ENCODE assay signal across 1 cellular context in the genomic region with DNA sequence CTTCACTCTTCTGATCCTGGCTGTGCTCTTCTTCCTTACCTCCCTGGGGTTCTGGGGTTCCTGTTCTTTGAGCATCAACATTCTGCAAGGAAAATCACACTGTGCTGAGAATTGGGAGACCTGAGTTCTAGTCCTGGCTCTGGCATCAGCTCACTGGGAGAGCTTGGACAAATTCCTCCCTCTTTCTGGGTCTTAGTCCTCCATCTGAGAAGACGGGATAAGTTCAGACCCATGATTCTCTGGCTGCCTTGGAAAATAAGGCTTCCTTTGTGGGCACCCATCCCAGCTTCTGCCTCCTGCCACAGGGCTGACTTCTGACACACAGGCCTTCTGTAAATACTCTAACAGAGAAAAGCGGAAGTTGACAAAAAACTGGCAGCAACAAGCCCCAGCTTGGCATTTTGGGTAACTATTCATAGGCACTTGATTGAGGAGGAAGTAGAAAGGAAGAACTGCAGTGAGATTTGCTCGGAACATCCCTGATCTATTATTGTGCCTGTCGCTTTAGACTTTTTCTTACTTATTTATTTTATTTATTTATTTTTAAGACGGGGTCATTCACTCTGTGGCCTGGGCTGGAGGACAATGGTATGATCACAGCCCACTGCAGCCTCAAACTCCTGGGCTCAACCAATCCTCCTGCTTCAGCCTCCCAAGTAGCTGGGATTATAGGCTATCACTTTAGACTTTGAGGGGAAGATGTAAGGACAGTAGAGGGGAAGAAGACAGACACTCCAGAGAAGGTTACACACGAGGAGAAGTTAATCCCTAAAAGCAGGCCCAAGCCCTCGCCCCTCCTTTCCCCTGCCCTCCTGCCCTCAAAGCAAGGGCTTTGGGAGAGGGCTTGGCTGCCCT.
TF ChIP-seq lines count a peak whose summit lies in the region.

No MANE protein-coding gene starts in this region.

TF ChIP-seq in HepG2, 621 proteins besides CTCF, POLR2A, EP300 and RAD21 (continued from another document and continues in another):
- no peak for TF ChIP-seq NFATC3 (CRISPR knock-in tag; IDR thresholded peaks at IDR 0.05)
- 0 out of 2 replicates have a peak, but pooled peaks have one; percentile 54 for TF ChIP-seq SMAD9 (CRISPR knock-in tag; IDR thresholded peaks at IDR 0.05)
- no peak; the same call in 1 of the 2 replicates for TF ChIP-seq TGIF2 (CRISPR knock-in tag; IDR thresholded peaks at IDR 0.05)
- no peak for TF ChIP-seq ZSCAN20 (CRISPR knock-in tag; IDR thresholded peaks at IDR 0.05; ENCODE audit: borderline replicate concordance)
- no peak for TF ChIP-seq SP5 (CRISPR knock-in tag; IDR thresholded peaks at IDR 0.05; ENCODE audit: borderline replicate concordance, low read depth)
- TF ChIP-seq ELF4 (CRISPR knock-in tag; IDR thresholded peaks at IDR 0.05; ENCODE audit: borderline replicate concordance), result no peak
- TF ChIP-seq KDM4B (CRISPR knock-in tag; IDR thresholded peaks at IDR 0.05), result no peak
- no peak for TF ChIP-seq DNMT1 (CRISPR knock-in tag; IDR thresholded peaks at IDR 0.05)
- TF ChIP-seq, protein P1, sequence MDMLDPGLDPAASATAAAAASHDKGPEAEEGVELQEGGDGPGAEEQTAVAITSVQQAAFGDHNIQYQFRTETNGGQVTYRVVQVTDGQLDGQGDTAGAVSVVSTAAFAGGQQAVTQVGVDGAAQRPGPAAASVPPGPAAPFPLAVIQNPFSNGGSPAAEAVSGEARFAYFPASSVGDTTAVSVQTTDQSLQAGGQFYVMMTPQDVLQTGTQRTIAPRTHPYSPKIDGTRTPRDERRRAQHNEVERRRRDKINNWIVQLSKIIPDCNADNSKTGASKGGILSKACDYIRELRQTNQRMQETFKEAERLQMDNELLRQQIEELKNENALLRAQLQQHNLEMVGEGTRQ (IDR thresholded peaks at IDR 0.05; ENCODE audit: low read depth, low read length), result no peak
- TF ChIP-seq, protein P1 (CRISPR knock-in tag; IDR thresholded peaks at IDR 0.05; ENCODE audit: borderline replicate concordance), result no peak
- TF ChIP-seq, protein P2, sequence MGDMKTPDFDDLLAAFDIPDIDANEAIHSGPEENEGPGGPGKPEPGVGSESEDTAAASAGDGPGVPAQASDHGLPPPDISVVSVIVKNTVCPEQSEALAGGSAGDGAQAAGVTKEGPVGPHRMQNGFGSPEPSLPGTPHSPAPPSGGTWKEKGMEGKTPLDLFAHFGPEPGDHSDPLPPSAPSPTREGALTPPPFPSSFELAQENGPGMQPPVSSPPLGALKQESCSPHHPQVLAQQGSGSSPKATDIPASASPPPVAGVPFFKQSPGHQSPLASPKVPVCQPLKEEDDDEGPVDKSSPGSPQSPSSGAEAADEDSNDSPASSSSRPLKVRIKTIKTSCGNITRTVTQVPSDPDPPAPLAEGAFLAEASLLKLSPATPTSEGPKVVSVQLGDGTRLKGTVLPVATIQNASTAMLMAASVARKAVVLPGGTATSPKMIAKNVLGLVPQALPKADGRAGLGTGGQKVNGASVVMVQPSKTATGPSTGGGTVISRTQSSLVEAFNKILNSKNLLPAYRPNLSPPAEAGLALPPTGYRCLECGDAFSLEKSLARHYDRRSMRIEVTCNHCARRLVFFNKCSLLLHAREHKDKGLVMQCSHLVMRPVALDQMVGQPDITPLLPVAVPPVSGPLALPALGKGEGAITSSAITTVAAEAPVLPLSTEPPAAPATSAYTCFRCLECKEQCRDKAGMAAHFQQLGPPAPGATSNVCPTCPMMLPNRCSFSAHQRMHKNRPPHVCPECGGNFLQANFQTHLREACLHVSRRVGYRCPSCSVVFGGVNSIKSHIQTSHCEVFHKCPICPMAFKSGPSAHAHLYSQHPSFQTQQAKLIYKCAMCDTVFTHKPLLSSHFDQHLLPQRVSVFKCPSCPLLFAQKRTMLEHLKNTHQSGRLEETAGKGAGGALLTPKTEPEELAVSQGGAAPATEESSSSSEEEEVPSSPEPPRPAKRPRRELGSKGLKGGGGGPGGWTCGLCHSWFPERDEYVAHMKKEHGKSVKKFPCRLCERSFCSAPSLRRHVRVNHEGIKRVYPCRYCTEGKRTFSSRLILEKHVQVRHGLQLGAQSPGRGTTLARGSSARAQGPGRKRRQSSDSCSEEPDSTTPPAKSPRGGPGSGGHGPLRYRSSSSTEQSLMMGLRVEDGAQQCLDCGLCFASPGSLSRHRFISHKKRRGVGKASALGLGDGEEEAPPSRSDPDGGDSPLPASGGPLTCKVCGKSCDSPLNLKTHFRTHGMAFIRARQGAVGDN (CRISPR knock-in tag; IDR thresholded peaks at IDR 0.05), result no peak
- TF ChIP-seq, protein P3, sequence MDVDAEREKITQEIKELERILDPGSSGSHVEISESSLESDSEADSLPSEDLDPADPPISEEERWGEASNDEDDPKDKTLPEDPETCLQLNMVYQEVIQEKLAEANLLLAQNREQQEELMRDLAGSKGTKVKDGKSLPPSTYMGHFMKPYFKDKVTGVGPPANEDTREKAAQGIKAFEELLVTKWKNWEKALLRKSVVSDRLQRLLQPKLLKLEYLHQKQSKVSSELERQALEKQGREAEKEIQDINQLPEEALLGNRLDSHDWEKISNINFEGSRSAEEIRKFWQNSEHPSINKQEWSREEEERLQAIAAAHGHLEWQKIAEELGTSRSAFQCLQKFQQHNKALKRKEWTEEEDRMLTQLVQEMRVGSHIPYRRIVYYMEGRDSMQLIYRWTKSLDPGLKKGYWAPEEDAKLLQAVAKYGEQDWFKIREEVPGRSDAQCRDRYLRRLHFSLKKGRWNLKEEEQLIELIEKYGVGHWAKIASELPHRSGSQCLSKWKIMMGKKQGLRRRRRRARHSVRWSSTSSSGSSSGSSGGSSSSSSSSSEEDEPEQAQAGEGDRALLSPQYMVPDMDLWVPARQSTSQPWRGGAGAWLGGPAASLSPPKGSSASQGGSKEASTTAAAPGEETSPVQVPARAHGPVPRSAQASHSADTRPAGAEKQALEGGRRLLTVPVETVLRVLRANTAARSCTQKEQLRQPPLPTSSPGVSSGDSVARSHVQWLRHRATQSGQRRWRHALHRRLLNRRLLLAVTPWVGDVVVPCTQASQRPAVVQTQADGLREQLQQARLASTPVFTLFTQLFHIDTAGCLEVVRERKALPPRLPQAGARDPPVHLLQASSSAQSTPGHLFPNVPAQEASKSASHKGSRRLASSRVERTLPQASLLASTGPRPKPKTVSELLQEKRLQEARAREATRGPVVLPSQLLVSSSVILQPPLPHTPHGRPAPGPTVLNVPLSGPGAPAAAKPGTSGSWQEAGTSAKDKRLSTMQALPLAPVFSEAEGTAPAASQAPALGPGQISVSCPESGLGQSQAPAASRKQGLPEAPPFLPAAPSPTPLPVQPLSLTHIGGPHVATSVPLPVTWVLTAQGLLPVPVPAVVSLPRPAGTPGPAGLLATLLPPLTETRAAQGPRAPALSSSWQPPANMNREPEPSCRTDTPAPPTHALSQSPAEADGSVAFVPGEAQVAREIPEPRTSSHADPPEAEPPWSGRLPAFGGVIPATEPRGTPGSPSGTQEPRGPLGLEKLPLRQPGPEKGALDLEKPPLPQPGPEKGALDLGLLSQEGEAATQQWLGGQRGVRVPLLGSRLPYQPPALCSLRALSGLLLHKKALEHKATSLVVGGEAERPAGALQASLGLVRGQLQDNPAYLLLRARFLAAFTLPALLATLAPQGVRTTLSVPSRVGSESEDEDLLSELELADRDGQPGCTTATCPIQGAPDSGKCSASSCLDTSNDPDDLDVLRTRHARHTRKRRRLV (CRISPR knock-in tag; IDR thresholded peaks at IDR 0.05), result peak; percentile 85; the same call in 1 of the 2 replicates
- TF ChIP-seq, protein P4, sequence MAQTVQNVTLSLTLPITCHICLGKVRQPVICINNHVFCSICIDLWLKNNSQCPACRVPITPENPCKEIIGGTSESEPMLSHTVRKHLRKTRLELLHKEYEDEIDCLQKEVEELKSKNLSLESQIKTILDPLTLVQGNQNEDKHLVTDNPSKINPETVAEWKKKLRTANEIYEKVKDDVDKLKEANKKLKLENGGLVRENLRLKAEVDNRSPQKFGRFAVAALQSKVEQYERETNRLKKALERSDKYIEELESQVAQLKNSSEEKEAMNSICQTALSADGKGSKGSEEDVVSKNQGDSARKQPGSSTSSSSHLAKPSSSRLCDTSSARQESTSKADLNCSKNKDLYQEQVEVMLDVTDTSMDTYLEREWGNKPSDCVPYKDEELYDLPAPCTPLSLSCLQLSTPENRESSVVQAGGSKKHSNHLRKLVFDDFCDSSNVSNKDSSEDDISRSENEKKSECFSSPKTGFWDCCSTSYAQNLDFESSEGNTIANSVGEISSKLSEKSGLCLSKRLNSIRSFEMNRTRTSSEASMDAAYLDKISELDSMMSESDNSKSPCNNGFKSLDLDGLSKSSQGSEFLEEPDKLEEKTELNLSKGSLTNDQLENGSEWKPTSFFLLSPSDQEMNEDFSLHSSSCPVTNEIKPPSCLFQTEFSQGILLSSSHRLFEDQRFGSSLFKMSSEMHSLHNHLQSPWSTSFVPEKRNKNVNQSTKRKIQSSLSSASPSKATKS (CRISPR knock-in tag; IDR thresholded peaks at IDR 0.05), result no peak
- 0 out of 2 replicates have a peak, but pooled peaks have one; percentile 27 for TF ChIP-seq ZNF644 (CRISPR knock-in tag; IDR thresholded peaks at IDR 0.05; ENCODE audit: low read depth)
- TF ChIP-seq, protein P5, sequence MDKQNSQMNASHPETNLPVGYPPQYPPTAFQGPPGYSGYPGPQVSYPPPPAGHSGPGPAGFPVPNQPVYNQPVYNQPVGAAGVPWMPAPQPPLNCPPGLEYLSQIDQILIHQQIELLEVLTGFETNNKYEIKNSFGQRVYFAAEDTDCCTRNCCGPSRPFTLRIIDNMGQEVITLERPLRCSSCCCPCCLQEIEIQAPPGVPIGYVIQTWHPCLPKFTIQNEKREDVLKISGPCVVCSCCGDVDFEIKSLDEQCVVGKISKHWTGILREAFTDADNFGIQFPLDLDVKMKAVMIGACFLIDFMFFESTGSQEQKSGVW (CRISPR knock-in tag; IDR thresholded peaks at IDR 0.05; ENCODE audit: borderline replicate concordance), result no peak
- TF ChIP-seq NCOA2 (CRISPR knock-in tag; IDR thresholded peaks at IDR 0.05), result 0 out of 2 replicates have a peak, but pooled peaks have one; percentile 16
- peak; percentile 71; the same call in 1 of the 2 replicates for TF ChIP-seq ZKSCAN8 (CRISPR knock-in tag; IDR thresholded peaks at IDR 0.05; ENCODE audit: borderline replicate concordance)
- TF ChIP-seq, protein P6, sequence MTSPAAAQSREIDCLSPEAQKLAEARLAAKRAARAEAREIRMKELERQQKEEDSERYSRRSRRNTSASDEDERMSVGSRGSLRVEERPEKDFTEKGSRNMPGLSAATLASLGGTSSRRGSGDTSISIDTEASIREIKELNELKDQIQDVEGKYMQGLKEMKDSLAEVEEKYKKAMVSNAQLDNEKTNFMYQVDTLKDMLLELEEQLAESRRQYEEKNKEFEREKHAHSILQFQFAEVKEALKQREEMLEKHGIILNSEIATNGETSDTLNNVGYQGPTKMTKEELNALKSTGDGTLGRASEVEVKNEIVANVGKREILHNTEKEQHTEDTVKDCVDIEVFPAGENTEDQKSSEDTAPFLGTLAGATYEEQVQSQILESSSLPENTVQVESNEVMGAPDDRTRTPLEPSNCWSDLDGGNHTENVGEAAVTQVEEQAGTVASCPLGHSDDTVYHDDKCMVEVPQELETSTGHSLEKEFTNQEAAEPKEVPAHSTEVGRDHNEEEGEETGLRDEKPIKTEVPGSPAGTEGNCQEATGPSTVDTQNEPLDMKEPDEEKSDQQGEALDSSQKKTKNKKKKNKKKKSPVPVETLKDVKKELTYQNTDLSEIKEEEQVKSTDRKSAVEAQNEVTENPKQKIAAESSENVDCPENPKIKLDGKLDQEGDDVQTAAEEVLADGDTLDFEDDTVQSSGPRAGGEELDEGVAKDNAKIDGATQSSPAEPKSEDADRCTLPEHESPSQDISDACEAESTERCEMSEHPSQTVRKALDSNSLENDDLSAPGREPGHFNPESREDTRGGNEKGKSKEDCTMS (CRISPR knock-in tag; conservative IDR thresholded peaks at IDR 0.05), result no peak
- no peak for TF ChIP-seq ZNF670 (CRISPR knock-in tag; IDR thresholded peaks at IDR 0.05; ENCODE audit: borderline replicate concordance)
- TF ChIP-seq MED1 (CRISPR knock-in tag; IDR thresholded peaks at IDR 0.05), result peak; percentile 70
- no peak for TF ChIP-seq CCDC6 (CRISPR knock-in tag; IDR thresholded peaks at IDR 0.05)
- TF ChIP-seq, protein P7, sequence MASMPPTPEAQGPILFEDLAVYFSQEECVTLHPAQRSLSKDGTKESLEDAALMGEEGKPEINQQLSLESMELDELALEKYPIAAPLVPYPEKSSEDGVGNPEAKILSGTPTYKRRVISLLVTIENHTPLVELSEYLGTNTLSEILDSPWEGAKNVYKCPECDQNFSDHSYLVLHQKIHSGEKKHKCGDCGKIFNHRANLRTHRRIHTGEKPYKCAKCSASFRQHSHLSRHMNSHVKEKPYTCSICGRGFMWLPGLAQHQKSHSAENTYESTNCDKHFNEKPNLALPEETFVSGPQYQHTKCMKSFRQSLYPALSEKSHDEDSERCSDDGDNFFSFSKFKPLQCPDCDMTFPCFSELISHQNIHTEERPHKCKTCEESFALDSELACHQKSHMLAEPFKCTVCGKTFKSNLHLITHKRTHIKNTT (CRISPR knock-in tag; IDR thresholded peaks at IDR 0.05), result no peak
- TF ChIP-seq ZNF431 (CRISPR knock-in tag; IDR thresholded peaks at IDR 0.05; ENCODE audit: borderline replicate concordance, low read depth), result no peak
- TF ChIP-seq, protein P8, sequence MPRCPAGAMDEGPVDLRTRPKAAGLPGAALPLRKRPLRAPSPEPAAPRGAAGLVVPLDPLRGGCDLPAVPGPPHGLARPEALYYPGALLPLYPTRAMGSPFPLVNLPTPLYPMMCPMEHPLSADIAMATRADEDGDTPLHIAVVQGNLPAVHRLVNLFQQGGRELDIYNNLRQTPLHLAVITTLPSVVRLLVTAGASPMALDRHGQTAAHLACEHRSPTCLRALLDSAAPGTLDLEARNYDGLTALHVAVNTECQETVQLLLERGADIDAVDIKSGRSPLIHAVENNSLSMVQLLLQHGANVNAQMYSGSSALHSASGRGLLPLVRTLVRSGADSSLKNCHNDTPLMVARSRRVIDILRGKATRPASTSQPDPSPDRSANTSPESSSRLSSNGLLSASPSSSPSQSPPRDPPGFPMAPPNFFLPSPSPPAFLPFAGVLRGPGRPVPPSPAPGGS (CRISPR knock-in tag; IDR thresholded peaks at IDR 0.05), result 0 out of 2 replicates have a peak, but pooled peaks have one; percentile 62
